Comparison of ENCODE assay signal across 2 cellular contexts in genomic region chrX:10177620-10178019, GRCh38.
TF ChIP-seq lines count a peak whose summit lies in the region.

No MANE protein-coding gene starts in this region.

TF ChIP-seq in IMR-90, 13 proteins besides CTCF, POLR2A, EP300 and RAD21:
- TF ChIP-seq MAFK (IDR thresholded peaks at IDR 0.05; ENCODE audit: low read depth, low read length) (no peak), NFE2L2 (IDR thresholded peaks at IDR 0.05; ENCODE audit: low read depth, low read length) (no peak), USF2 (IDR thresholded peaks at IDR 0.05; ENCODE audit: low read depth, low read length) (no peak), MAZ (IDR thresholded peaks at IDR 0.05; ENCODE audit: borderline replicate concordance, low read depth, low read length) (no peak), FOS (IDR thresholded peaks at IDR 0.05; ENCODE audit: low read depth, low read length) (no peak), CEBPB (IDR thresholded peaks at IDR 0.05; ENCODE audit: low read depth, low read length) (no peak), RCOR1 (IDR thresholded peaks at IDR 0.05; ENCODE audit: insufficient replicate concordance, low read length) (no peak)

TF ChIP-seq in endothelial cell of umbilical vein, 7 proteins besides CTCF, POLR2A, EP300 and RAD21:
- TF ChIP-seq GATA2 (IDR thresholded peaks at IDR 0.05; ENCODE audit: insufficient read depth, insufficient read length, low read depth, low read length), result no peak
- TF ChIP-seq EZH2 (IDR thresholded peaks at IDR 0.05; ENCODE audit: borderline replicate concordance, low read depth, low read length, severe bottlenecking), result no peak
- TF ChIP-seq MAX (IDR thresholded peaks at IDR 0.05; ENCODE audit: insufficient read depth, insufficient read length), result no peak
- TF ChIP-seq POLR2AphosphoS5 (IDR thresholded peaks at IDR 0.05; ENCODE audit: insufficient read depth, low read depth, low read length), result no peak
- no peak for TF ChIP-seq JUN (IDR thresholded peaks at IDR 0.05; ENCODE audit: borderline replicate concordance, insufficient read depth, insufficient read length, low read depth)
- TF ChIP-seq MYC (IDR thresholded peaks at IDR 0.05; ENCODE audit: low read depth, low read length), result no peak
